8 cellular contexts compared by ENCODE assay signal in the genomic region with DNA sequence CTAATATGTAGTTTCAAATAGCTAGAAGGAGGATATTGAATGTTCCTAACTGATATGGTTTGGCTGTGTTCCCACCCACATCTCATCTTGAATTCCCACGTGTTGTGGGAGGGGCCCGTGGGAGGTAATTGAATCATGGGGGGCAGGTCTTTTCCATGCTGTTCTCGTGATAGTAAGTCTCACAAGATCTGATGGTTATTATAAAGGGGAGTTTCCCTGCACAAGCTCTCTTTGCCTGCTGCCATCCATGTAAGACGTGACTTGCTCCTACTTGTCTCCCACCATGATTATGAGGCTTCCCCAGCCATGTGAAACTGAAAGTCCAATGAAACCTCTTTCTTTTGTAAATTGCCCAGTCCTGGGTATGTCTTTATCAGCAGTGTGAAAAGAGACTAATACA.
DNase-seq lines count a peak whose midpoint lies in the region; ATAC-seq lines count a peak whose summit lies in the region.
"Not testable (repeated sequence)": the region's sequence is repeated elsewhere in the genome, so short reads cannot be mapped to it uniquely, and the experiment has no call there.

No MANE protein-coding gene starts in this region.

- H3K27me3 ChIP-seq in subcutaneous abdominal adipose tissue (ENCODE audit: control insufficient read depth in 5 of 5, insufficient read depth in 4 of 5, low read length in 5 of 5): not testable (repeated sequence)

- not testable (repeated sequence) for H3K4me3 Mint-ChIP-seq in activated T-cell treated with anti-CD3 and anti-CD28 coated beads, Interleukin-2, amount 50 U/mL, for 24 hours; activated naive CD4-positive, alpha-beta T cell treated with anti-CD3 and anti-CD28 coated beads, Interleukin-2, amount 10 ng/mL, durations not matched to agents 7 days and 5 days; central memory CD8-positive, alpha-beta T cell; memory B cell

- not testable (repeated sequence) for H3K36me3 ChIP-seq in subcutaneous abdominal adipose tissue (ENCODE audit: control insufficient read depth in 5 of 5, insufficient read depth in 5 of 5, low read length in 5 of 5)

- peaks cover 21% of the 10 kb centered on the region for H3K9me3 Mint-ChIP-seq in activated T-cell treated with anti-CD3 and anti-CD28 coated beads, Interleukin-2, amount 50 U/mL, for 24 hours
- H3K9me3 Mint-ChIP-seq in activated naive CD4-positive, alpha-beta T cell treated with anti-CD3 and anti-CD28 coated beads, Interleukin-2, amount 10 ng/mL, durations not matched to agents 7 days and 5 days: peaks cover 15% of the 10 kb centered on the region
- H3K9me3 Mint-ChIP-seq in central memory CD8-positive, alpha-beta T cell; memory B cell: not testable (repeated sequence)

- CTCF ChIA-PET in activated naive CD4-positive, alpha-beta T cell treated with anti-CD3 and anti-CD28 coated beads, Interleukin-2, amount 10 ng/mL, durations not matched to agents 7 days and 5 days (lab: Charles Lee): interaction anchor here (0.9 to 1.7 kb wide), 2 partner anchors 23 to 75 kb away, joined by 3 to 4 read pairs; no protein-coding TSS in a partner anchor

- not testable (repeated sequence) for ATAC-seq in central memory CD8-positive, alpha-beta T cell (replicated peaks; ENCODE audit: extremely low read depth, poor library complexity, severe bottlenecking); memory B cell (ENCODE audit: low read depth)

- H3K4me1 Mint-ChIP-seq in activated T-cell treated with anti-CD3 and anti-CD28 coated beads, Interleukin-2, amount 50 U/mL, for 24 hours (ENCODE audit: low read depth): peaks cover 60% of the 10 kb centered on the region
- H3K4me1 Mint-ChIP-seq in activated naive CD4-positive, alpha-beta T cell treated with anti-CD3 and anti-CD28 coated beads, Interleukin-2, amount 10 ng/mL, durations not matched to agents 7 days and 5 days: peaks cover 30% of the 10 kb centered on the region
- peaks cover 30% of the 10 kb centered on the region for H3K4me1 Mint-ChIP-seq in central memory CD8-positive, alpha-beta T cell
- peaks cover 44% of the 10 kb centered on the region for H3K4me1 Mint-ChIP-seq in memory B cell

- peak; percentile 45 for DNase-seq in activated CD4-positive, alpha-beta T cell treated with anti-CD3 and anti-CD28 coated beads for 48 hours
- not testable (repeated sequence) for DNase-seq in activated T-cell treated with anti-CD3 and anti-CD28 coated beads, Interleukin-2, amount 50 U/mL, for 24 hours; activated naive CD4-positive, alpha-beta T cell treated with anti-CD3 and anti-CD28 coated beads, Interleukin-2, amount 10 ng/mL, durations not matched to agents 7 days and 5 days; central memory CD8-positive, alpha-beta T cell (ENCODE audit: low spot score in 2 of 2); memory B cell (ENCODE audit: low spot score in 2 of 2)
- DNase-seq in stimulated activated CD4-positive, alpha-beta T cell treated with anti-CD3 and anti-CD28 coated beads, Interleukin-15, amount 100 ng/mL, for 24 hours: peak; percentile 37
- DNase-seq in stimulated activated CD8-positive, alpha-beta memory T cell treated with anti-CD3 and anti-CD28 coated beads, Interleukin-12 subunit alpha, Interleukin-12 subunit beta, amount 100 ng/mL, for 4 hours (ENCODE audit: low read depth): peak; percentile 11

- H3K27me3 Mint-ChIP-seq in activated T-cell treated with anti-CD3 and anti-CD28 coated beads, Interleukin-2, amount 50 U/mL, for 24 hours; activated naive CD4-positive, alpha-beta T cell treated with anti-CD3 and anti-CD28 coated beads, Interleukin-2, amount 10 ng/mL, durations not matched to agents 7 days and 5 days; central memory CD8-positive, alpha-beta T cell; memory B cell: not testable (repeated sequence)

- peaks cover 0 to 37% (median 6%) of the 10 kb centered on the region in 5 donors for H3K4me1 ChIP-seq in subcutaneous abdominal adipose tissue (ENCODE audit: control insufficient read depth in 5 of 5, insufficient read depth in 5 of 5, low read length in 5 of 5)

- H3K36me3 Mint-ChIP-seq in activated T-cell treated with anti-CD3 and anti-CD28 coated beads, Interleukin-2, amount 50 U/mL, for 24 hours (ENCODE audit: low read depth): peaks cover 20% of the 10 kb centered on the region
- peaks cover 18% of the 10 kb centered on the region for H3K36me3 Mint-ChIP-seq in activated naive CD4-positive, alpha-beta T cell treated with anti-CD3 and anti-CD28 coated beads, Interleukin-2, amount 10 ng/mL, durations not matched to agents 7 days and 5 days
- not testable (repeated sequence) for H3K36me3 Mint-ChIP-seq in central memory CD8-positive, alpha-beta T cell (ENCODE audit: insufficient read depth)
- peaks cover 17% of the 10 kb centered on the region for H3K36me3 Mint-ChIP-seq in memory B cell

- not testable (repeated sequence) for H3K4me3 ChIP-seq in subcutaneous abdominal adipose tissue (ENCODE audit: low read depth in 1 of 5, low read length in 5 of 5)

- not testable (repeated sequence) for H3K9ac ChIP-seq in subcutaneous abdominal adipose tissue (ENCODE audit: low read length in 5 of 5)

- peak overlapping the region; percentile 61 for H3K27ac ChIP-seq in subcutaneous abdominal adipose tissue (ENCODE audit: low read depth, low read length)

- H3K27ac Mint-ChIP-seq in activated T-cell treated with anti-CD3 and anti-CD28 coated beads, Interleukin-2, amount 50 U/mL, for 24 hours: peak overlapping the region; percentile 3
- peak overlapping the region; percentile 31 for H3K27ac Mint-ChIP-seq in activated naive CD4-positive, alpha-beta T cell treated with anti-CD3 and anti-CD28 coated beads, Interleukin-2, amount 10 ng/mL, durations not matched to agents 7 days and 5 days
- peak overlapping the region; percentile 74 for H3K27ac Mint-ChIP-seq in central memory CD8-positive, alpha-beta T cell (ENCODE audit: low read depth)
- peak overlapping the region; percentile 38 for H3K27ac Mint-ChIP-seq in memory B cell

- not testable (repeated sequence) for H3K9me3 ChIP-seq in subcutaneous abdominal adipose tissue (ENCODE audit: control insufficient read depth in 5 of 5, low read length in 5 of 5)

Comparison
In these comparisons a context has a peak if more than half of its experiments do, and no peak if none do; other contexts are left out.
1. H3K27ac Mint-ChIP-seq: peak in every context shown above with its lines; median percentile 74 in central memory CD8-positive, alpha-beta T cell; 38 in memory B cell; 31 in activated naive CD4-positive, alpha-beta T cell treated with anti-CD3 and anti-CD28 coated beads, Interleukin-2, amount 10 ng/mL, durations not matched to agents 7 days and 5 days; 3 in activated T-cell treated with anti-CD3 and anti-CD28 coated beads, Interleukin-2, amount 50 U/mL, for 24 hours.